ENCODE assay signal across 11 cellular contexts in genomic region chr1:86739901-86740507, GRCh38. TPM values are rescaled to one million over a fixed set of nuclear protein-coding genes. Genes with fewer than 3 reads are reported as not detected.
DNase-seq lines count a peak whose midpoint lies in the region; ATAC-seq and TF ChIP-seq lines count a peak whose summit lies in the region.
"Had no signal": no experiment of that assay in that cellular context is flagged by ENCODE, and none has a peak within 500 bp of the region (broad histone marks: within the 10 kb centered on the region; RNA-seq: fewer than 3 reads in every experiment).

No MANE protein-coding gene starts in this region.

- intact Hi-C loops in left lung (cut with DNase I) = no loop called here

- H3K79me2 ChIP-seq in Loucy (ENCODE audit: insufficient read depth, low read length) = no peaks in the 10 kb centered on the region

- no peaks in the 10 kb centered on the region for H4K20me1 ChIP-seq in Loucy (ENCODE audit: insufficient read depth, low read length, poor library complexity, severe bottlenecking)

- peaks cover 81% of the 10 kb centered on the region for H3K36me3 ChIP-seq in Loucy (ENCODE audit: insufficient read depth, low read length)
- H3K36me3 ChIP-seq in left lung = peaks cover 6 to 77% of the 10 kb centered on the region in 2 donors

- H3K4me2 ChIP-seq in Loucy (ENCODE audit: low read depth, low read length, poor library complexity, severe bottlenecking) = peak overlapping the region; percentile 67

- H3K27ac ChIP-seq in left lung = peak overlapping the region in 1 of 2 donors; percentile 69
- H3K27ac ChIP-seq: epithelial cell of prostate had no signal

- TF ChIP-seq CTCF in Loucy (conservative IDR thresholded peaks at IDR 0.05; ENCODE audit: low read length) (no peak), left lung (IDR thresholded peaks at IDR 0.05) (no peak)

- ATAC-seq in GM18517 (IDR thresholded peaks at IDR 0.05; ENCODE audit: unreplicated experiment) (peak; percentile 85), GM21619 (IDR thresholded peaks at IDR 0.05; ENCODE audit: unreplicated experiment) (peak; percentile 82), left lung (peak; percentile 75)
- ATAC-seq: Panc1 had no signal

- H3K27me3 ChIP-seq in Loucy (ENCODE audit: insufficient read depth, low read length, poor library complexity, severe bottlenecking) (no peaks in the 10 kb centered on the region), left lung (no peaks in the 10 kb centered on the region)

- peaks cover 5% of the 10 kb centered on the region for H3K4me1 ChIP-seq in Loucy (ENCODE audit: insufficient read depth, low read length, poor library complexity, severe bottlenecking)
- H3K4me1 ChIP-seq in left lung = peaks cover 0 to 19% of the 10 kb centered on the region in 2 donors

- H3K4me3 ChIP-seq in Loucy (ENCODE audit: low read length, poor library complexity, severe bottlenecking) = peak overlapping the region; percentile 42
- no peak overlapping the region for H3K4me3 ChIP-seq in left lung

- H3K9me3 ChIP-seq in Loucy (ENCODE audit: insufficient read depth, low read depth, low read length) (no peaks in the 10 kb centered on the region), left lung (no peaks in the 10 kb centered on the region)

- H3F3A ChIP-seq in Loucy (ENCODE audit: low read depth) = 0 out of 2 replicates have a peak, but pooled peaks cover 5% of the 10 kb centered on the region

- no peak overlapping the region for H3K9ac ChIP-seq in Loucy (ENCODE audit: low read depth, low read length, poor library complexity, severe bottlenecking)

- H3K9me2 ChIP-seq in Loucy (replicated peaks; ENCODE audit: low read depth, low read length) = no peaks in the 10 kb centered on the region

- no peak overlapping the region for H2AFZ ChIP-seq in Loucy (ENCODE audit: low read length)

- no peak for DNase-seq in left lung
- no peak for DNase-seq in superior temporal gyrus (ENCODE audit: extremely low spot score)
- DNase-seq in NCI-H1694 treated with DMSO at 0.1 percent for 48 hours (lab: John Stamatoyannopoulos, UW) = no peak
- no peak for DNase-seq in activated effector memory CD4-positive, alpha-beta T cell treated with Interleukin-2 at 50 U/mL for 16 hours
- no peak for DNase-seq in NCI-H1694 (lab: John Stamatoyannopoulos, UW)
- DNase-seq: GF-D8 had no signal

RNA-seq across cellular contexts. Expression of gene SH3GLB1, which starts 35.6 kb away (rescaled TPM):
- 100 to 1,000 TPM; 102 to 114 TPM for total RNA-seq in left lung
